15 cellular contexts compared by ENCODE assay signal in the genomic region with DNA sequence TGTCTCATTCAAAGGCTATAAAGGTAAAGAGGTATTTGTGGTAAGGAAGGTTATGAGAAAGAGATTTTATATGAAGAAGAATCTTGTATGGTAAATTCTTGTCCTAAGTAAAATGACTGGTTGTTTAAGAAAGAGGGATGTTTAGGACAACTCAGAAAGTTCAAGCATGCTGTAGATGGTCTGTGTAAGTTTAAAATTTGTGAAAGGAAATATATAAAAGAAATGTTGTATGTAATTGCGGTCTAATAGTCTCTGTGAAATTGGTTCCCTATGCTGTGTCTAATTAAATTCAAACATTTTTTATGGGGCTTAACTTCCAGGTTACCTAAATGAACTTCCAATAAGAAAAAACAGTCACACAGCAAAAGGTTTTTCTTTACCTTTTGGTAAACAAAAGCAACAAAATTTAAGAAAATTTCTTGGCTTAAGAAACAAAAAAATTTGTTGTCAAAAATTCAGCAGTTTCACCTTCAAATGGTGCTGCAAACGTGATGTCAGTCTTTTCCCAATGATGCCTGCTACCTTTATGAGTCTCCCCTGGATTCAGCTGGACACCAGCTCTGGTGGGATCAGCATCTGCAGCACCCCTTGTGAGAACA.
"Had no signal": no experiment of that assay in that cellular context is flagged by ENCODE, and none has a peak within 500 bp of the region (broad histone marks: within the 10 kb centered on the region; RNA-seq: fewer than 3 reads in every experiment).

No MANE protein-coding gene starts in this region.

- H3K4me3 ChIP-seq: esophagus muscularis mucosa, left lung, right atrium auricular region, smooth muscle cell had no signal

- DNase-seq: activated naive CD4-positive, alpha-beta T cell; hippocampal formation; left lung; natural killer cell; nucleus accumbens; stimulated activated naive CD8-positive, alpha-beta T cell treated with anti-CD3 and anti-CD28 coated beads, Interleukin-15, amount 100 ng/mL, for 72 hours; T-helper 1 cell; T1000 had no signal

- H3K27me3 ChIP-seq: left lung, right atrium auricular region had no signal

- ATAC-seq: activated CD4-positive, CD25-positive, alpha-beta regulatory T cell treated with anti-CD3 and anti-CD28 coated beads, Interleukin-2, amount 50 U/mL, for 24 hours; left lung; natural killer cell; stimulated activated naive CD8-positive, alpha-beta T cell treated with anti-CD3 and anti-CD28 coated beads, Interleukin-15, amount 100 ng/mL, for 72 hours had no signal

- H3K27ac ChIP-seq: esophagus muscularis mucosa, left lung, right atrium auricular region had no signal

- FAIRE-seq: astrocyte, colon, kidney had no signal

- H3K36me3 ChIP-seq: esophagus muscularis mucosa, left lung, right atrium auricular region had no signal

- H3K4me2 ChIP-seq: smooth muscle cell had no signal

- H3K4me1 ChIP-seq: esophagus muscularis mucosa, left lung, right atrium auricular region had no signal
